In genomic region chr1:225485991-225486530, GRCh38 we compare ENCODE assay signal across 28 cellular contexts.
"Had no signal": no experiment of that assay in that cellular context is flagged by ENCODE, and none has a peak within 500 bp of the region (broad histone marks: within the 10 kb centered on the region; RNA-seq: fewer than 3 reads in every experiment).

No MANE protein-coding gene starts in this region.

- H3K4me3 Mint-ChIP-seq: activated CD4-positive, alpha-beta memory T cell treated with anti-CD3 and anti-CD28 coated beads for 36 hours; activated naive CD8-positive, alpha-beta T cell treated with anti-CD3 and anti-CD28 coated beads, Interleukin-2, amount 50 U/mL, for 24 hours; activated T-cell treated with anti-CD3 and anti-CD28 coated beads, Interleukin-2, amount 50 U/mL, for 4 hours; brain; T-helper 1 cell treated with Interleukin-12 subunit alpha and Interleukin-12 subunit beta and Interleukin-4 antibody, amounts not matched to agents 30 μg/mL and 1 μg/mL, for 36 hours had no signal

- H3K27me3 ChIP-seq: ascending aorta, SJSA1 had no signal

- H3K36me3 Mint-ChIP-seq: activated CD4-positive, alpha-beta memory T cell treated with anti-CD3 and anti-CD28 coated beads for 36 hours; activated naive CD4-positive, alpha-beta T cell treated with anti-CD3 and anti-CD28 coated beads, Interleukin-2, amount 50 U/mL, for 72 hours; brain had no signal

- H3K27ac ChIP-seq: ascending aorta, RWPE1, SJSA1 had no signal

- ATAC-seq: activated naive CD4-positive, alpha-beta T cell treated with anti-CD3 and anti-CD28 coated beads, Interleukin-2, amount 50 U/mL, for 72 hours; activated naive CD8-positive, alpha-beta T cell treated with anti-CD3 and anti-CD28 coated beads, Interleukin-2, amount 50 U/mL, for 24 hours; activated T-cell treated with anti-CD3 and anti-CD28 coated beads, Interleukin-2, amount 50 U/mL, for 4 hours; Panc1 had no signal

- DNase-seq: activated CD4-positive, alpha-beta memory T cell treated with anti-CD3 and anti-CD28 coated beads for 36 hours; activated CD4-positive, alpha-beta T cell treated with anti-CD3 and anti-CD28 coated beads for 48 hours; activated CD4-positive, CD25-positive, alpha-beta regulatory T cell treated with anti-CD3 and anti-CD28 coated beads, Interleukin-2, amount 50 U/mL, for 72 hours; activated CD8-positive, alpha-beta memory T cell treated with anti-CD3 and anti-CD28 coated beads for 24 hours; activated effector memory CD4-positive, alpha-beta T cell treated with anti-CD3 and anti-CD28 coated beads, Interleukin-2, amount 50 U/mL, for 16 hours; activated naive CD4-positive, alpha-beta T cell treated with Interleukin-2 at 50 U/mL for 16 hours; activated naive CD8-positive, alpha-beta T cell treated with anti-CD3 and anti-CD28 coated beads, Interleukin-2, amount 50 U/mL, for 24 hours; activated T-cell treated with anti-CD3 and anti-CD28 coated beads, Interleukin-2, amount 50 U/mL, for 4 hours; amniotic stem cell; MV-4-11; NCI-H1092 treated with DMSO at 0.1 percent for 48 hours; NCI-H1417 treated with DMSO at 0.1 percent for 48 hours; NCI-H1694 treated with DMSO at 0.1 percent for 48 hours; NCI-H2029 treated with DMSO at 0.1 percent for 48 hours; NCI-H345; NCI-H510A treated with DMSO at 0.1 percent for 48 hours; NCI-H69; NK-92 treated with Interleukin-12 subunit alpha and Interleukin-12 subunit beta, amount 100 ng/mL, for 24 hours; OCI-M1; SHP77; SW 1271 had no signal

- H3K9me3 ChIP-seq: ascending aorta, SJSA1 had no signal

- H3K27ac Mint-ChIP-seq: activated CD4-positive, alpha-beta memory T cell treated with anti-CD3 and anti-CD28 coated beads for 36 hours; activated naive CD4-positive, alpha-beta T cell treated with anti-CD3 and anti-CD28 coated beads, Interleukin-2, amount 50 U/mL, for 72 hours; activated naive CD8-positive, alpha-beta T cell treated with anti-CD3 and anti-CD28 coated beads, Interleukin-2, amount 50 U/mL, for 24 hours; T-helper 1 cell treated with Interleukin-12 subunit alpha and Interleukin-12 subunit beta and Interleukin-4 antibody, amounts not matched to agents 30 μg/mL and 1 μg/mL, for 36 hours had no signal

- H3K4me3 ChIP-seq: ascending aorta, SJSA1 had no signal

- H3K9me3 Mint-ChIP-seq: activated CD4-positive, alpha-beta memory T cell treated with anti-CD3 and anti-CD28 coated beads for 36 hours; activated naive CD4-positive, alpha-beta T cell treated with anti-CD3 and anti-CD28 coated beads, Interleukin-2, amount 50 U/mL, for 72 hours; activated naive CD8-positive, alpha-beta T cell treated with anti-CD3 and anti-CD28 coated beads, Interleukin-2, amount 50 U/mL, for 24 hours; activated T-cell treated with anti-CD3 and anti-CD28 coated beads, Interleukin-2, amount 50 U/mL, for 4 hours; brain; T-helper 1 cell treated with Interleukin-12 subunit alpha and Interleukin-12 subunit beta and Interleukin-4 antibody, amounts not matched to agents 30 μg/mL and 1 μg/mL, for 36 hours had no signal

- H3K27me3 Mint-ChIP-seq: activated naive CD8-positive, alpha-beta T cell treated with anti-CD3 and anti-CD28 coated beads, Interleukin-2, amount 50 U/mL, for 24 hours; brain had no signal

- H3K36me3 ChIP-seq: ascending aorta, SJSA1 had no signal
